Comparison of ENCODE assay signal across 8 cellular contexts in genomic region chr3:42600111-42600957, GRCh38. TPM values are rescaled to one million over a fixed set of nuclear protein-coding genes. Genes with fewer than 3 reads are reported as not detected.
DNase-seq lines count a peak whose midpoint lies in the region; ATAC-seq and TF ChIP-seq lines count a peak whose summit lies in the region.

TSS of gene NKTR (plus strand) at chr3:42600686. CDS start at chr3:42601007, 321 bp downstream.

- peak; percentile 79 for ATAC-seq in HG02870 (IDR thresholded peaks at IDR 0.05; ENCODE audit: unreplicated experiment)
- ATAC-seq in heart right ventricle = peak; percentile 93 to 97 (median 96)
- peak; percentile 97 to 99 for ATAC-seq in upper lobe of left lung (ENCODE audit: low FRiP score in 2 of 2)

- H3K36me3 ChIP-seq in heart right ventricle = peaks cover 0 to 26% (median 12%) of the 10 kb centered on the region in 9 donors
- peaks cover 0 to 7% (median 0%) of the 10 kb centered on the region in 4 donors for H3K36me3 ChIP-seq in upper lobe of left lung

- in situ Hi-C loops in GM13976 (cut with MboI; ENCODE audit: low sequenced_read_pairs, unreplicated experiment) = no loop called here

- no peaks in the 10 kb centered on the region for H3K27me3 ChIP-seq in heart right ventricle
- no peaks in the 10 kb centered on the region for H3K27me3 ChIP-seq in upper lobe of left lung

- intact Hi-C loops in T-helper 1 cell treated with Interleukin-12 subunit alpha and Interleukin-12 subunit beta and Interleukin-4 antibody, amounts not matched to agents 30 ng/mL and 1 ng/mL, for 36 hours (cut with micrococcal nuclease) = loop anchor here (1.0 to 10.0 kb wide), 13 partner anchors 10 to 1737 kb away; partner anchors contain the start of genes ANO10, CCDC13, HIGD1A and POMGNT2
- intact Hi-C loops in heart right ventricle (cut with DNase I) (loop anchor here in 4 of 10 donors (1.0 to 5.0 kb wide), 3 partner anchors 10 to 140 kb away; partner anchors contain the start of genes ZBTB47 (in 4 of the 4) and SS18L2 (in 1 of the 4)), posterior cingulate gyrus (cut with DNase I) (loop anchor here (5.0 kb wide), 2 partner anchors 52 to 147 kb away; partner anchors contain the start of gene ZBTB47)

- H3K9me3 ChIP-seq in heart right ventricle = peaks cover 0 to 15% (median 8%) of the 10 kb centered on the region in 11 donors
- H3K9me3 ChIP-seq in upper lobe of left lung = no peaks in the 10 kb centered on the region

- TF ChIP-seq CTCF in GM13976 (IDR thresholded peaks at IDR 0.05; ENCODE audit: borderline replicate concordance, control extremely low read depth, extremely low read depth, insufficient read depth, missing control alignments) (no peak), heart right ventricle (IDR thresholded peaks at IDR 0.05) (peak in 3 of 9 donors; percentile 12 to 38 (median 16)), upper lobe of left lung (IDR thresholded peaks at IDR 0.05) (peak in 3 of 6 experiments; percentile 1 to 19 (median 14))

- H3K27ac ChIP-seq in heart right ventricle (peak within 1 kb of the TSS; percentile 98 to 100 (median 98)), upper lobe of left lung (peak within 1 kb of the TSS; percentile 96 to 99 (median 96))

- DNase-seq in GM13976 (ENCODE audit: low spot score) (peak; percentile 93), NCI-H146 treated with DMSO at 0.1 percent for 48 hours (lab: John Stamatoyannopoulos, UW; ENCODE audit: unreplicated experiment) (peak; percentile 90), amniotic epithelial cell (ENCODE audit: low read depth) (peak; percentile 98), heart right ventricle (peak; percentile 97), posterior cingulate gyrus (peak; percentile 85 to 99 (median 94)), upper lobe of left lung (peak; percentile 95 to 98)

- peak within 1 kb of the TSS; percentile 77 to 96 (median 86) for H3K4me3 ChIP-seq in heart right ventricle
- H3K4me3 ChIP-seq in upper lobe of left lung = peak within 1 kb of the TSS; percentile 84 to 99 (median 89)

- peak in 3 of 4 donors; percentile 31 to 92 (median 47) for TF ChIP-seq POLR2A in upper lobe of left lung (IDR thresholded peaks at IDR 0.05)

- WGBS in heart right ventricle, 2 donors = 0% methylated on average over 75 to 76 of the region's 76 CpGs
- WGBS in upper lobe of left lung, 2 donors = 0% methylated on average over 22 to 75 of the region's 76 CpGs

- no peak for TF ChIP-seq EP300 in upper lobe of left lung (IDR thresholded peaks at IDR 0.05)

- H3K4me1 ChIP-seq in heart right ventricle (peaks cover 0 to 40% (median 24%) of the 10 kb centered on the region in 9 donors), upper lobe of left lung (peaks cover 18 to 41% (median 27%) of the 10 kb centered on the region in 4 donors)

RNA-seq across cellular contexts. Expression of gene NKTR, which starts in this region (rescaled TPM):
- total RNA-seq in T-helper 1 cell treated with Interleukin-12 subunit alpha and Interleukin-12 subunit beta and Interleukin-4 antibody, amounts not matched to agents 30 ng/mL and 1 ng/mL, for 36 hours = 96.0 and 98.9 TPM in 2 replicates
- total RNA-seq in heart right ventricle (10 to 100 TPM; 19.7 to 28.4 (median 21.9) TPM), upper lobe of left lung (100 to 1,000 TPM in 3 of 6 donors, 10 to 100 TPM in 3; 53.7 to 231 (median 103) TPM)
- polyA plus RNA-seq in heart right ventricle = 10 to 100 TPM; 10.2 to 59.3 TPM

Comparison
In these comparisons a context has a peak if more than half of its experiments do, and no peak if none do; other contexts are left out.
1. Peak in every context shown above with its lines: DNase-seq, ATAC-seq, H3K4me3 ChIP-seq and H3K27ac ChIP-seq.